Comparison of ENCODE assay signal across 8 cellular contexts in genomic region chr6:150720774-150721233, GRCh38.
DNase-seq lines count a peak whose midpoint lies in the region; ATAC-seq, FAIRE-seq and TF ChIP-seq lines count a peak whose summit lies in the region.

No MANE protein-coding gene starts in this region.

- 29 to 31% methylated on average over 5 of the region's 5 CpGs for WGBS in lower leg skin, 2 donors

- ATAC-seq in GM21526 (IDR thresholded peaks at IDR 0.05; ENCODE audit: low FRiP score, unreplicated experiment) (peak; percentile 98), HG03575 (IDR thresholded peaks at IDR 0.05; ENCODE audit: extremely low read depth, insufficient number of reproducible peaks, low FRiP score, unreplicated experiment) (peak; percentile 93)

- in situ Hi-C loops in GM13977 (cut with MboI; ENCODE audit: low pct_unique_long_range_greater_than_20kb, low sequenced_read_pairs, unreplicated experiment): no loop called here

- H3K4me3 ChIP-seq in lower leg skin (ENCODE audit: low read depth, poor library complexity, severe bottlenecking): no peak overlapping the region

- peak; percentile 91 for FAIRE-seq in TTC549 (lab: Jason Lieb, UNC)

- intact Hi-C loops in lower leg skin (cut with DNase I; ENCODE audit: low total_unique reads): no loop called here

- no peak for TF ChIP-seq POLR2A in lower leg skin (IDR thresholded peaks at IDR 0.05)

- TF ChIP-seq CTCF in GM13977 (IDR thresholded peaks at IDR 0.05; ENCODE audit: extremely low read depth, insufficient read depth, missing control alignments) (no peak), lower leg skin (IDR thresholded peaks at IDR 0.05) (no peak)

- peak; percentile 81 for DNase-seq in GM13977 (ENCODE audit: low spot score)
- DNase-seq in left kidney (ENCODE audit: low read depth, low spot score): peak; percentile 86
- no peak for DNase-seq in NCI-H1930 (lab: John Stamatoyannopoulos, UW)
- DNase-seq in activated effector memory CD4-positive, alpha-beta T cell treated with anti-CD3 and anti-CD28 coated beads, Interleukin-2, amount 50 U/mL, for 16 hours: no peak
- DNase-seq in lower leg skin (ENCODE audit: low spot score in 2 of 2): no peak

Comparison
In these comparisons a context has a peak if more than half of its experiments do, and no peak if none do; other contexts are left out.
1. DNase-seq: peak in GM13977 (single experiment) and left kidney (single experiment); none in NCI-H1930 (0 of 2), activated effector memory CD4-positive, alpha-beta T cell treated with anti-CD3 and anti-CD28 coated beads, Interleukin-2, amount 50 U/mL, for 16 hours (single experiment) and lower leg skin (0 of 2).